In the genomic region with DNA sequence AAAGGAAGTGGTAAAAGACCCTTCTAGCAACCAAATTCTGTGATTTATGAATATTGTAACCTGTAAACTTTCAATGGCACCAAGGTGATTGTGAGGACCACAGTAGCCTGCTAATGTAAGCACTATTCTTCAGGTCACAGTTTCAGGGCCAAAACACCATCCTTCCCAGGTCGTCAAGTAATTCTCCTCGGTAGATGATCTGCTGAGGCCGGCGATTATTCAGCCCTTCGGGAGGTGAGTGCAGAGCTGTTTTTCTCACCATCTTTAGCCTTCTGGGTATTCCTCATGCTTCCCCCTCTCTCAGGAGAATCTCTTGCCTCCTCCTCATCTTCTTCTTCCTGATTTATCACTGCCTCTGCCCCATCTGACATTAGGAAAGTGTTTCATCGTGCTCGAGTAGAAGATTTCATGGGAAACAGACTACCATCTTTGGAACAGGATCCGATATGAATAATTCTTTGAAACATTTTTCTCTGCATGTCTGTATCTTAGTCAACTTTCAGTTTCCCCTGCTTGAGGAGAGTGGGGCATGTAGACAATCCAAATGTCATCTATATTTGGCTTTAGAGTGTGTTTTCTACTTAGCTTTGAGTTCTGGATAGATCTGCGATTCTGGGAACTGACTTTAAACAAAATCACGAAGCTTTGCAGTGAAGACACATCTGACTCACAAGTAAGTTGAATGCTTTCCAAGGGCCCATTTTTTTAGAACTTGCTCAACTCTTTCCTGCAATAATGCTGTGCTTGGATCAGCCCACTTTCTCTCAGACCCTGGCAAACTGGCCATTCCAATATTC, we compare ENCODE assay signal across 9 cellular contexts.
DNase-seq lines count a peak whose midpoint lies in the region; ATAC-seq and TF ChIP-seq lines count a peak whose summit lies in the region.
"Had no signal": no experiment of that assay in that cellular context is flagged by ENCODE, and none has a peak within 500 bp of the region (broad histone marks: within the 10 kb centered on the region; RNA-seq: fewer than 3 reads in every experiment).

No MANE protein-coding gene starts in this region.

- H4K12ac ChIP-seq in trophoblast cell (ENCODE audit: low read depth, low read length): no peak overlapping the region

- H2BK5ac ChIP-seq in trophoblast cell (ENCODE audit: low read depth, low read length, poor library complexity): no peak overlapping the region

- DNase-seq in AG09319 (ENCODE audit: extremely low read depth, low read depth) (peak; percentile 95), SK-N-SH (no peak), fibroblast of mammary gland (ENCODE audit: low read depth) (peak; percentile 97), trophoblast cell (peak in 1 of 2 donors; percentile 18), KBM-7 (no peak), COLO668 (lab: John Stamatoyannopoulos, UW; ENCODE audit: unreplicated experiment) (no peak)
- DNase-seq in naive thymus-derived CD4-positive, alpha-beta T cell: no peak
- DNase-seq: activated naive CD4-positive, alpha-beta T cell treated with anti-CD3 and anti-CD28 coated beads, Interleukin-2, amount 50 U/mL, for 16 hours had no signal

- H3K9ac ChIP-seq in SK-N-SH (peak overlapping the region; percentile 54), trophoblast cell (ENCODE audit: low read length) (no peak overlapping the region)

- H3F3A ChIP-seq in SK-N-SH (replicated peaks; ENCODE audit: insufficient read depth): peaks cover 44% of the 10 kb centered on the region

- POLR2A ChIA-PET in SK-N-SH (lab: Yijun Ruan, JAX): no interaction called here
- POLR2A ChIA-PET in naive thymus-derived CD4-positive, alpha-beta T cell (lab: Charles Lee): no interaction called here

- H2AK5ac ChIP-seq in trophoblast cell (ENCODE audit: low read length): no peak overlapping the region

- in situ Hi-C loops in KBM-7 (cut with MboI; ENCODE audit: low pct_unique_long_range_greater_than_20kb, low sequenced_read_pairs): no loop called here

- no peaks in the 10 kb centered on the region for H3K9me2 ChIP-seq in SK-N-SH

- H2AFZ ChIP-seq in SK-N-SH (ENCODE audit: low read depth): peak overlapping the region; percentile 73
- no peak overlapping the region for H2AFZ ChIP-seq in trophoblast cell (ENCODE audit: insufficient read depth, low read length, poor library complexity)

- CTCF ChIA-PET in SK-N-SH (lab: Yijun Ruan, JAX): no interaction called here
- CTCF ChIA-PET in naive thymus-derived CD4-positive, alpha-beta T cell (lab: Charles Lee): no interaction called here

- H3K4me2 ChIP-seq in SK-N-SH (peak overlapping the region; percentile 76), trophoblast cell (ENCODE audit: low read length) (no peak overlapping the region)

- no peak overlapping the region for H2BK120ac ChIP-seq in trophoblast cell (ENCODE audit: insufficient read depth, low read length, poor library complexity)

- no peak overlapping the region for H3K14ac ChIP-seq in trophoblast cell (ENCODE audit: low read length)

- no peaks in the 10 kb centered on the region for H3K79me1 ChIP-seq in trophoblast cell (ENCODE audit: low read length)

- no peak overlapping the region for H3K18ac ChIP-seq in trophoblast cell (ENCODE audit: low read length)

- no peaks in the 10 kb centered on the region; the same call in 1 of the 2 replicates for H3K79me2 ChIP-seq in SK-N-SH (ENCODE audit: insufficient read depth)
- H3K79me2 ChIP-seq in trophoblast cell (ENCODE audit: control insufficient read depth, insufficient read depth, low read length, poor library complexity): no peaks in the 10 kb centered on the region

- ATAC-seq in naive thymus-derived CD4-positive, alpha-beta T cell: no peak
- ATAC-seq in GM21360 (IDR thresholded peaks at IDR 0.05; ENCODE audit: unreplicated experiment): no peak

- H4K20me1 ChIP-seq in SK-N-SH (ENCODE audit: insufficient read depth): no peaks in the 10 kb centered on the region

- H3K27ac ChIP-seq in SK-N-SH (ENCODE audit: low read depth in 2 of 2, low read length in 1 of 2) (peak overlapping the region; percentile 86 to 94), trophoblast cell (ENCODE audit: low read depth, low read length) (no peak overlapping the region)
- H3K27ac ChIP-seq in naive thymus-derived CD4-positive, alpha-beta T cell (ENCODE audit: low read depth, low read length): no peak overlapping the region

- peak in 1 of 2 experiments; percentile 69; a peak in 2 of 4 replicates for TF ChIP-seq EP300 in SK-N-SH (IDR thresholded peaks at IDR 0.05; ENCODE audit: borderline replicate concordance in 1 of 2, low read depth in 1 of 2, low read length in 1 of 2)

- H3K36me3 Mint-ChIP-seq in naive thymus-derived CD4-positive, alpha-beta T cell: peaks cover 0 to 11% (median 9%) of the 10 kb centered on the region in 5 donors

- no peak overlapping the region for H3K4ac ChIP-seq in trophoblast cell (ENCODE audit: low read depth, low read length)

- TF ChIP-seq CTCF in AG09319 (IDR thresholded peaks at IDR 0.05; ENCODE audit: low read depth, low read length) (no peak), SK-N-SH (IDR thresholded peaks at IDR 0.05) (no peak), fibroblast of mammary gland (conservative IDR thresholded peaks at IDR 0.05; ENCODE audit: control insufficient read depth, insufficient read depth, low read depth, low read length) (no peak)

- 34% methylated on average over 10 of the region's 10 CpGs for WGBS in SK-N-SH (ENCODE audit: low lambda C conversion rate)
- no CpG with 5 or more reads among the region's 10 CpGs for WGBS in trophoblast cell (ENCODE audit: extremely low coverage, insufficient coverage, insufficient read length)

- no peak overlapping the region for H4K8ac ChIP-seq in trophoblast cell (ENCODE audit: low read depth, low read length)

- H3K23ac ChIP-seq in trophoblast cell (ENCODE audit: low read length): no peak overlapping the region

- peak overlapping the region in 1 of 10 donors; percentile 68 for H3K4me3 Mint-ChIP-seq in naive thymus-derived CD4-positive, alpha-beta T cell

- no peaks in the 10 kb centered on the region for H3K36me3 ChIP-seq in SK-N-SH (replicated peaks in 1 of 2; ENCODE audit: control insufficient read depth in 1 of 2, insufficient read depth in 2 of 2, low read length in 1 of 2)
- no peaks in the 10 kb centered on the region for H3K36me3 ChIP-seq in trophoblast cell (ENCODE audit: control insufficient read depth in 1 of 2, insufficient read depth in 2 of 2, low read length in 2 of 2)
- H3K36me3 ChIP-seq in naive thymus-derived CD4-positive, alpha-beta T cell (ENCODE audit: control insufficient read depth in 2 of 3, insufficient read depth in 3 of 3, low read length in 3 of 3): no peaks in the 10 kb centered on the region

- no peak for TF ChIP-seq RAD21 in SK-N-SH (IDR thresholded peaks at IDR 0.05; ENCODE audit: low read length)

- H3K4me1 ChIP-seq in SK-N-SH (ENCODE audit: control insufficient read depth in 1 of 2, insufficient read depth in 2 of 2, low read depth in 1 of 2, low read length in 1 of 2) (peaks cover 16 to 24% of the 10 kb centered on the region in 2 experiments; a peak in 3 of 4 replicates), trophoblast cell (ENCODE audit: control insufficient read depth in 1 of 2, insufficient read depth in 2 of 2, low read length in 2 of 2) (no peaks in the 10 kb centered on the region)
- no peaks in the 10 kb centered on the region for H3K4me1 ChIP-seq in naive thymus-derived CD4-positive, alpha-beta T cell (ENCODE audit: control insufficient read depth in 2 of 2, insufficient read depth in 2 of 2, low read length in 2 of 2)

- H3K4me3 ChIP-seq in SK-N-SH (ENCODE audit: low read depth in 2 of 2, low read length in 1 of 2) (peak overlapping the region in 1 of 2 experiments; percentile 52; a peak in 2 of 4 replicates), fibroblast of mammary gland (ENCODE audit: control insufficient read depth, low read depth, low read length) (peak overlapping the region; percentile 3), trophoblast cell (ENCODE audit: low read depth, low read length) (no peak overlapping the region)
- H3K4me3 ChIP-seq in naive thymus-derived CD4-positive, alpha-beta T cell (ENCODE audit: low read length): no peak overlapping the region

- no peak overlapping the region for H4K91ac ChIP-seq in trophoblast cell (ENCODE audit: low read depth, low read length)

- H3K27me3 ChIP-seq in SK-N-SH (ENCODE audit: insufficient read depth) (no peaks in the 10 kb centered on the region), trophoblast cell (ENCODE audit: insufficient read depth, low read length) (no peaks in the 10 kb centered on the region)
- no peaks in the 10 kb centered on the region for H3K27me3 ChIP-seq in naive thymus-derived CD4-positive, alpha-beta T cell (ENCODE audit: control insufficient read depth in 2 of 2, insufficient read depth in 2 of 2, low read length in 2 of 2)

- H3K9me3 Mint-ChIP-seq in naive thymus-derived CD4-positive, alpha-beta T cell: no peaks in the 10 kb centered on the region

- peaks cover 0 to 4% (median 0%) of the 10 kb centered on the region in 5 donors for H3K27me3 Mint-ChIP-seq in naive thymus-derived CD4-positive, alpha-beta T cell

- H2BK12ac ChIP-seq in trophoblast cell (ENCODE audit: low read length): peak overlapping the region; percentile 50

- intact Hi-C loops in naive thymus-derived CD4-positive, alpha-beta T cell (cut with micrococcal nuclease): loop anchor here in 1 of 2 donors (5.0 kb wide), 1 partner anchor 38 kb away; no protein-coding TSS in a partner anchor

- H3K4me1 Mint-ChIP-seq in naive thymus-derived CD4-positive, alpha-beta T cell: peaks cover 0 to 36% (median 0%) of the 10 kb centered on the region in 7 donors

- H3K9me3 ChIP-seq in SK-N-SH: no peaks in the 10 kb centered on the region
- H3K9me3 ChIP-seq in trophoblast cell (ENCODE audit: insufficient read depth, low read depth, low read length): no peaks in the 10 kb centered on the region
- H3K9me3 ChIP-seq in naive thymus-derived CD4-positive, alpha-beta T cell (ENCODE audit: control insufficient read depth in 2 of 3, low read length in 3 of 3): no peaks in the 10 kb centered on the region

- peak overlapping the region in 2 of 9 donors; percentile 62 to 84 for H3K27ac Mint-ChIP-seq in naive thymus-derived CD4-positive, alpha-beta T cell

TF ChIP-seq in SK-N-SH, 30 proteins besides CTCF, POLR2A, EP300 and RAD21 (continues in another document):
- TF ChIP-seq TCF12 (IDR thresholded peaks at IDR 0.05): peak; percentile 70
- 0 out of 2 replicates have a peak, but pooled peaks have one; percentile 38 for TF ChIP-seq TEAD4 (IDR thresholded peaks at IDR 0.05; ENCODE audit: borderline replicate concordance, insufficient read depth)
- TF ChIP-seq FOSL2 (IDR thresholded peaks at IDR 0.05; ENCODE audit: borderline replicate concordance, low read depth): peak; percentile 67
- TF ChIP-seq YY1 (IDR thresholded peaks at IDR 0.05; ENCODE audit: low read depth): no peak
- TF ChIP-seq, protein P1, sequence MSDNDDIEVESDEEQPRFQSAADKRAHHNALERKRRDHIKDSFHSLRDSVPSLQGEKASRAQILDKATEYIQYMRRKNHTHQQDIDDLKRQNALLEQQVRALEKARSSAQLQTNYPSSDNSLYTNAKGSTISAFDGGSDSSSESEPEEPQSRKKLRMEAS (IDR thresholded peaks at IDR 0.05; ENCODE audit: low read depth): peak; percentile 36; the same call in 1 of the 2 replicates
- TF ChIP-seq RXRA (IDR thresholded peaks at IDR 0.05; ENCODE audit: borderline replicate concordance, low read depth): no peak
- TF ChIP-seq POLR2AphosphoS5 (IDR thresholded peaks at IDR 0.05; ENCODE audit: low read depth, low read length): peak; percentile 55; the same call in 1 of the 2 replicates

Comparison
In these comparisons a context has a peak if more than half of its experiments do, and no peak if none do; other contexts are left out.
1. DNase-seq: peak in AG09319 (single experiment) and fibroblast of mammary gland (single experiment); none in SK-N-SH (single experiment), naive thymus-derived CD4-positive, alpha-beta T cell (0 of 9), KBM-7 (single experiment) and COLO668 (single experiment).
2. H3K27ac ChIP-seq: peak in SK-N-SH (2 of 2); none in trophoblast cell (single experiment) and naive thymus-derived CD4-positive, alpha-beta T cell (single experiment).